ENCODE assay signal across 8 cellular contexts in genomic region chr3:54853573-54854404, GRCh38.
DNase-seq lines count a peak whose midpoint lies in the region; ATAC-seq and TF ChIP-seq lines count a peak whose summit lies in the region.

No MANE protein-coding gene starts in this region.

- H3K4me3 Mint-ChIP-seq in activated T-cell treated with anti-CD3 and anti-CD28 coated beads, Interleukin-2, amount 50 U/mL, for 24 hours: no peak overlapping the region

- ATAC-seq in GM18498 (IDR thresholded peaks at IDR 0.05; ENCODE audit: unreplicated experiment): peak; percentile 86
- ATAC-seq in HG03354 (IDR thresholded peaks at IDR 0.05; ENCODE audit: poor library complexity, severe bottlenecking, unreplicated experiment): peak; percentile 86

- no peak overlapping the region for H3K27ac ChIP-seq in ACC112 (ENCODE audit: low read depth, low read length)
- H3K27ac ChIP-seq in osteoblast (ENCODE audit: low read depth, low read length): peak overlapping the region; percentile 23
- H3K27ac ChIP-seq in uterus: no peak overlapping the region

- TF ChIP-seq CTCF in osteoblast (IDR thresholded peaks at IDR 0.05; ENCODE audit: extremely low read depth, low read depth, low read length) (peak; percentile 88), uterus (IDR thresholded peaks at IDR 0.05) (peak; percentile 77 to 87 (median 83))

- H3K9me3 ChIP-seq in osteoblast (ENCODE audit: low read depth, low read length): no peaks in the 10 kb centered on the region
- H3K9me3 ChIP-seq in uterus: no peaks in the 10 kb centered on the region

- H3K36me3 ChIP-seq in ACC112 (ENCODE audit: insufficient read depth, low read length) (no peaks in the 10 kb centered on the region), osteoblast (ENCODE audit: insufficient read depth, low read length) (no peaks in the 10 kb centered on the region), uterus (no peaks in the 10 kb centered on the region)

- intact Hi-C loops in uterus (cut with DNase I; ENCODE audit: low total_unique reads): no loop called here

- peaks cover 10% of the 10 kb centered on the region for H3K27me3 Mint-ChIP-seq in activated T-cell treated with anti-CD3 and anti-CD28 coated beads, Interleukin-2, amount 50 U/mL, for 24 hours

- H3K9me3 Mint-ChIP-seq in activated T-cell treated with anti-CD3 and anti-CD28 coated beads, Interleukin-2, amount 50 U/mL, for 24 hours: no peaks in the 10 kb centered on the region

- no peaks in the 10 kb centered on the region for H3K4me1 ChIP-seq in ACC112 (ENCODE audit: control insufficient read depth, insufficient read depth, low read length, unreplicated experiment)
- H3K4me1 ChIP-seq in osteoblast (ENCODE audit: insufficient read depth, low read length): peaks cover 5% of the 10 kb centered on the region
- no peaks in the 10 kb centered on the region for H3K4me1 ChIP-seq in uterus

- no peaks in the 10 kb centered on the region for H3K36me3 Mint-ChIP-seq in activated T-cell treated with anti-CD3 and anti-CD28 coated beads, Interleukin-2, amount 50 U/mL, for 24 hours (ENCODE audit: low read depth)

- H2AFZ ChIP-seq in ACC112 (ENCODE audit: low read length, unreplicated experiment) (peak overlapping the region; percentile 64), osteoblast (ENCODE audit: low read length) (peak overlapping the region; percentile 90)

- no peak overlapping the region for H3K4me3 ChIP-seq in ACC112 (ENCODE audit: low read depth, low read length)
- no peak overlapping the region for H3K4me3 ChIP-seq in osteoblast (ENCODE audit: insufficient read depth, low read length)
- H3K4me3 ChIP-seq in uterus: no peak overlapping the region

- no peak overlapping the region for H3K27ac Mint-ChIP-seq in activated T-cell treated with anti-CD3 and anti-CD28 coated beads, Interleukin-2, amount 50 U/mL, for 24 hours

- H3K27me3 ChIP-seq in ACC112 (ENCODE audit: insufficient read depth, low read length) (peaks cover 41% of the 10 kb centered on the region), osteoblast (ENCODE audit: insufficient read depth, low read length) (peaks cover 7% of the 10 kb centered on the region), uterus (no peaks in the 10 kb centered on the region)

- no peaks in the 10 kb centered on the region for H4K20me1 ChIP-seq in osteoblast (ENCODE audit: insufficient read depth, low read length)

- H3K4me1 Mint-ChIP-seq in activated T-cell treated with anti-CD3 and anti-CD28 coated beads, Interleukin-2, amount 50 U/mL, for 24 hours (ENCODE audit: low read depth): no peaks in the 10 kb centered on the region

- H3K4me2 ChIP-seq in osteoblast (ENCODE audit: insufficient read depth, low read length): peak overlapping the region; percentile 65

- DNase-seq in NCI-H748 treated with DMSO at 0.1 percent for 48 hours (lab: John Stamatoyannopoulos, UW) (peak; percentile 77), foreskin melanocyte (peak; percentile 4), osteoblast (ENCODE audit: insufficient read length, low spot score, missing footprints) (peak; percentile 89), uterus (peak; percentile 65 to 67)
- peak; percentile 48 for DNase-seq in activated T-cell treated with anti-CD3 and anti-CD28 coated beads, Interleukin-2, amount 50 U/mL, for 24 hours

- H3K79me2 ChIP-seq in ACC112 (ENCODE audit: control insufficient read depth, insufficient read depth, low read length, unreplicated experiment): no peaks in the 10 kb centered on the region
- no peaks in the 10 kb centered on the region for H3K79me2 ChIP-seq in osteoblast (ENCODE audit: insufficient read depth, low read length)

- TF ChIP-seq POLR2A in uterus (IDR thresholded peaks at IDR 0.05): no peak

Comparison
In these comparisons a context has a peak if more than half of its experiments do, and no peak if none do; other contexts are left out.
1. DNase-seq: peak in every context shown above with its lines; median percentile 89 in osteoblast; 77 in NCI-H748 treated with DMSO at 0.1 percent for 48 hours; 66 in uterus; 48 in activated T-cell treated with anti-CD3 and anti-CD28 coated beads, Interleukin-2, amount 50 U/mL, for 24 hours; 4 in foreskin melanocyte.